ENCODE assay signal across 11 cellular contexts in the genomic region with DNA sequence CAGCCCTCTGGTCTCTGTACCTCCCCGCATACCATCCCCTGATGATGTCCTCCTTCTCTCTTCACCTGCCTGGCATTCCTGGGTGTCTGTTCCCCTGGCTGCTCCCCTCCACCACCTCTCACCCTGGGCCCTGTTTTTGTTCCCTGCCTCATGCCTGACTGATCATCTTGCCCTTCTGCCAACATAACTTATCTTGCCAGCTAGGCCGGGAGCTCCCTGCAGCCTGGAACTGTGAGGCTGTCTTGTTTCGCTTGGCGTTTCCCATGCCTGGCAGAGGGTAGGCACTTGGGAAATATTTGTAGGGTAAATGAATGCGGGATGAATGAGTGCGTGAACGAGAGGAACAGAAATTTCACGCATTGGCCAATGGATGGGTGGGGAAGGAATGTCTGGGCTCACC. TPM values are rescaled to one million over a fixed set of nuclear protein-coding genes. Genes with fewer than 3 reads are reported as not detected.
"Had no signal": no experiment of that assay in that cellular context is flagged by ENCODE, and none has a peak within 500 bp of the region (broad histone marks: within the 10 kb centered on the region; RNA-seq: fewer than 3 reads in every experiment).

No MANE protein-coding gene starts in this region.

RNA-seq across cellular contexts. Expression of a gene that starts 8.2 kb away (rescaled TPM):
- total RNA-seq: kidney epithelial cell; mammary epithelial cell; mucosa of gallbladder; naive thymus-derived CD8-positive, alpha-beta T cell; pulmonary artery endothelial cell; renal cortical epithelial cell; skeletal muscle tissue; smooth muscle cell; temporal lobe had no signal

RNA-seq across cellular contexts. Expression of a gene that starts 27.1 kb away (rescaled TPM):
- total RNA-seq: kidney epithelial cell; mammary epithelial cell; mucosa of gallbladder; naive thymus-derived CD8-positive, alpha-beta T cell; pulmonary artery endothelial cell; renal cortical epithelial cell; smooth muscle cell had no signal

RNA-seq across cellular contexts. Expression of a gene that starts 45.9 kb away (rescaled TPM):
- total RNA-seq: kidney epithelial cell; left lobe of liver; mammary epithelial cell; naive thymus-derived CD8-positive, alpha-beta T cell; progenitor cell of endocrine pancreas; pulmonary artery endothelial cell; renal cortical epithelial cell; smooth muscle cell had no signal
